In genomic region chr12:53441040-53441833, GRCh38 we compare ENCODE assay signal across 8 cellular contexts. TPM values are rescaled to one million over a fixed set of nuclear protein-coding genes. Genes with fewer than 3 reads are reported as not detected.
DNase-seq lines count a peak whose midpoint lies in the region; ATAC-seq lines count a peak whose summit lies in the region.

TSS of gene PRR13 (plus strand) at chr12:53441734. CDS start at chr12:53442715, 981 bp downstream.

- H3K4me1 Mint-ChIP-seq in effector memory CD8-positive, alpha-beta T cell (ENCODE audit: low read depth in 2 of 2), result peaks cover 32 to 41% of the 10 kb centered on the region in 2 donors
- H3K4me1 Mint-ChIP-seq in memory B cell, result peaks cover 18% of the 10 kb centered on the region

- H3K27me3 Mint-ChIP-seq in effector memory CD8-positive, alpha-beta T cell, result no peaks in the 10 kb centered on the region
- H3K27me3 Mint-ChIP-seq in memory B cell, result no peaks in the 10 kb centered on the region

- no peaks in the 10 kb centered on the region for H3K9me3 Mint-ChIP-seq in effector memory CD8-positive, alpha-beta T cell
- H3K9me3 Mint-ChIP-seq in memory B cell, result no peaks in the 10 kb centered on the region

- H3K36me3 Mint-ChIP-seq in effector memory CD8-positive, alpha-beta T cell (ENCODE audit: insufficient read depth), result peaks cover 48% of the 10 kb centered on the region
- H3K36me3 Mint-ChIP-seq in memory B cell, result peaks cover 14% of the 10 kb centered on the region

- peak within 1 kb of the TSS; percentile 91 to 94 for H3K4me3 Mint-ChIP-seq in effector memory CD8-positive, alpha-beta T cell
- peak within 1 kb of the TSS; percentile 99 for H3K4me3 Mint-ChIP-seq in memory B cell

- ATAC-seq in GM21360 (IDR thresholded peaks at IDR 0.05; ENCODE audit: unreplicated experiment) (peak; percentile 95), memory B cell (ENCODE audit: low read depth) (peak; percentile 96)
- peak; percentile 97 for ATAC-seq in effector memory CD8-positive, alpha-beta T cell (replicated peaks)

- DNase-seq in COLO829 (ENCODE audit: low spot score) (peak; percentile 98), HT1080 (ENCODE audit: low read depth) (peak; percentile 98), NOMO-1 treated with DMSO at 0.1 percent for 48 hours (lab: John Stamatoyannopoulos, UW; ENCODE audit: unreplicated experiment) (peak; percentile 100), memory B cell (ENCODE audit: low spot score in 2 of 2) (peak; percentile 83 to 94)
- DNase-seq in activated CD8-positive, alpha-beta memory T cell treated with anti-CD3 and anti-CD28 coated beads for 4 hours (ENCODE audit: low read depth in 2 of 2), result peak; percentile 97 to 98
- DNase-seq in effector memory CD8-positive, alpha-beta T cell, result peak; percentile 95 to 96 (median 95)
- peak; percentile 96 for DNase-seq in stimulated activated CD8-positive, alpha-beta memory T cell treated with anti-CD3 and anti-CD28 coated beads, Interleukin-12 subunit alpha, Interleukin-12 subunit beta, amount 100 ng/mL, for 24 hours (ENCODE audit: extremely low read depth)

- peak within 1 kb of the TSS; percentile 92 to 96 for H3K27ac Mint-ChIP-seq in effector memory CD8-positive, alpha-beta T cell
- H3K27ac Mint-ChIP-seq in memory B cell, result peak within 1 kb of the TSS; percentile 93

RNA-seq across cellular contexts. Expression of gene PRR13, which starts in this region (rescaled TPM):
- 70.7 and 100 TPM in 2 replicates for total RNA-seq in HT1080 (2014; rRNA removed; shearing (Covaris generic))
- polyA plus RNA-seq in HT1080 (2015; cell fraction: cytosol; rRNA removed), result 89.7 and 99.4 TPM in 2 replicates
- polyA plus RNA-seq in HT1080 (2015; cell fraction: nucleus; rRNA removed), result 46.5 and 55.1 TPM in 2 replicates

Comparison
In these comparisons a context has a peak if more than half of its experiments do, and no peak if none do; other contexts are left out.
1. Peak in every context shown above with its lines: DNase-seq and ATAC-seq.